In the genomic region with DNA sequence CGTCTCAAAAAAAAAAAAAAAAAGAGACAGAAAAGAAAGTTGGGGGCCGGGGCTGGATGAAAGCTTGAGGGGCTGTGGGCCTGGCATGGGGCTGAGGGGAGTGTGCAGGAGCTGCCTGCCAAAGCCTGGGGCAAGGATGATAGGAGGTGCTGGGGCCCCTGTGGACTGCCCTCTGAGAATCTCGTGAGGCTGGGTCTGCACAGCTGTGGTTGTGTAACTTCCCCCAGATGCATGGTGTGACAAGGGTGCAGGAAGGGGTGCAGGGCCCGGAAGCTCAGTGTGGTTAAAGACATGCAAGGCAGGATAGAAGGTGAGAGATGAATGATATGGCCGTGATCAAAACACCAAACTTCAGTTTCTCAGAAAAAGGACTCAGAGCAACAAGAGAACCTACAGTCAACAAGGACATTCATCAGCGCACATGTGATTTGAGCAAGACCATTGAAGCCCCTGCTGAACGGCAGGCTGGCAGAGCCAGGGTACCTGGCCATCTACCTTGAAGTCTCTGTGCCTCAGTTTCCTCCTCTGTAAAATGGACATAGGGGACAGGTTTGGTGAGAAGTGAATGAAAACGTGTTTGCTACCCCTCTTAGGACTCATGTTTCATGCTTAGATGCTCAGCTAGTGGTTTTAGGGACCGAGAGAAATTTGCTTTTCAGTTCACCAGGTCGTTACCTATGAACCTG, we compare ENCODE assay signal across 1 cellular context.
TF ChIP-seq lines count a peak whose summit lies in the region.

No MANE protein-coding gene starts in this region.

TF ChIP-seq in liver, 16 proteins besides CTCF, POLR2A, EP300 and RAD21:
- TF ChIP-seq FOXA1 (IDR thresholded peaks at IDR 0.05) (no peak), FOXA2 (IDR thresholded peaks at IDR 0.05) (no peak), HNF4G (IDR thresholded peaks at IDR 0.05) (no peak), JUND (IDR thresholded peaks at IDR 0.05) (no peak), EGR1 (IDR thresholded peaks at IDR 0.05; ENCODE audit: low read depth in 2 of 2) (no peak), TAF1 (conservative IDR thresholded peaks at IDR 0.05) (no peak), HNF4A (conservative IDR thresholded peaks at IDR 0.05) (no peak), RXRA (IDR thresholded peaks at IDR 0.05) (no peak), GABPA (IDR thresholded peaks at IDR 0.05 in 1 of 2, conservative IDR thresholded peaks at IDR 0.05 in 1 of 2) (no peak), SP1 (IDR thresholded peaks at IDR 0.05) (no peak), YY1 (IDR thresholded peaks at IDR 0.05) (no peak), NR2F2 (IDR thresholded peaks at IDR 0.05) (no peak)
- TF ChIP-seq, protein P1, sequence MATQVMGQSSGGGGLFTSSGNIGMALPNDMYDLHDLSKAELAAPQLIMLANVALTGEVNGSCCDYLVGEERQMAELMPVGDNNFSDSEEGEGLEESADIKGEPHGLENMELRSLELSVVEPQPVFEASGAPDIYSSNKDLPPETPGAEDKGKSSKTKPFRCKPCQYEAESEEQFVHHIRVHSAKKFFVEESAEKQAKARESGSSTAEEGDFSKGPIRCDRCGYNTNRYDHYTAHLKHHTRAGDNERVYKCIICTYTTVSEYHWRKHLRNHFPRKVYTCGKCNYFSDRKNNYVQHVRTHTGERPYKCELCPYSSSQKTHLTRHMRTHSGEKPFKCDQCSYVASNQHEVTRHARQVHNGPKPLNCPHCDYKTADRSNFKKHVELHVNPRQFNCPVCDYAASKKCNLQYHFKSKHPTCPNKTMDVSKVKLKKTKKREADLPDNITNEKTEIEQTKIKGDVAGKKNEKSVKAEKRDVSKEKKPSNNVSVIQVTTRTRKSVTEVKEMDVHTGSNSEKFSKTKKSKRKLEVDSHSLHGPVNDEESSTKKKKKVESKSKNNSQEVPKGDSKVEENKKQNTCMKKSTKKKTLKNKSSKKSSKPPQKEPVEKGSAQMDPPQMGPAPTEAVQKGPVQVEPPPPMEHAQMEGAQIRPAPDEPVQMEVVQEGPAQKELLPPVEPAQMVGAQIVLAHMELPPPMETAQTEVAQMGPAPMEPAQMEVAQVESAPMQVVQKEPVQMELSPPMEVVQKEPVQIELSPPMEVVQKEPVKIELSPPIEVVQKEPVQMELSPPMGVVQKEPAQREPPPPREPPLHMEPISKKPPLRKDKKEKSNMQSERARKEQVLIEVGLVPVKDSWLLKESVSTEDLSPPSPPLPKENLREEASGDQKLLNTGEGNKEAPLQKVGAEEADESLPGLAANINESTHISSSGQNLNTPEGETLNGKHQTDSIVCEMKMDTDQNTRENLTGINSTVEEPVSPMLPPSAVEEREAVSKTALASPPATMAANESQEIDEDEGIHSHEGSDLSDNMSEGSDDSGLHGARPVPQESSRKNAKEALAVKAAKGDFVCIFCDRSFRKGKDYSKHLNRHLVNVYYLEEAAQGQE (IDR thresholded peaks at IDR 0.05) = no peak
- TF ChIP-seq, protein P2, sequence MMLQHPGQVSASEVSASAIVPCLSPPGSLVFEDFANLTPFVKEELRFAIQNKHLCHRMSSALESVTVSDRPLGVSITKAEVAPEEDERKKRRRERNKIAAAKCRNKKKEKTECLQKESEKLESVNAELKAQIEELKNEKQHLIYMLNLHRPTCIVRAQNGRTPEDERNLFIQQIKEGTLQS (IDR thresholded peaks at IDR 0.05) = no peak
- TF ChIP-seq, protein P3, sequence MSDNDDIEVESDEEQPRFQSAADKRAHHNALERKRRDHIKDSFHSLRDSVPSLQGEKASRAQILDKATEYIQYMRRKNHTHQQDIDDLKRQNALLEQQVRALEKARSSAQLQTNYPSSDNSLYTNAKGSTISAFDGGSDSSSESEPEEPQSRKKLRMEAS (IDR thresholded peaks at IDR 0.05) = no peak
- TF ChIP-seq, protein P4, sequence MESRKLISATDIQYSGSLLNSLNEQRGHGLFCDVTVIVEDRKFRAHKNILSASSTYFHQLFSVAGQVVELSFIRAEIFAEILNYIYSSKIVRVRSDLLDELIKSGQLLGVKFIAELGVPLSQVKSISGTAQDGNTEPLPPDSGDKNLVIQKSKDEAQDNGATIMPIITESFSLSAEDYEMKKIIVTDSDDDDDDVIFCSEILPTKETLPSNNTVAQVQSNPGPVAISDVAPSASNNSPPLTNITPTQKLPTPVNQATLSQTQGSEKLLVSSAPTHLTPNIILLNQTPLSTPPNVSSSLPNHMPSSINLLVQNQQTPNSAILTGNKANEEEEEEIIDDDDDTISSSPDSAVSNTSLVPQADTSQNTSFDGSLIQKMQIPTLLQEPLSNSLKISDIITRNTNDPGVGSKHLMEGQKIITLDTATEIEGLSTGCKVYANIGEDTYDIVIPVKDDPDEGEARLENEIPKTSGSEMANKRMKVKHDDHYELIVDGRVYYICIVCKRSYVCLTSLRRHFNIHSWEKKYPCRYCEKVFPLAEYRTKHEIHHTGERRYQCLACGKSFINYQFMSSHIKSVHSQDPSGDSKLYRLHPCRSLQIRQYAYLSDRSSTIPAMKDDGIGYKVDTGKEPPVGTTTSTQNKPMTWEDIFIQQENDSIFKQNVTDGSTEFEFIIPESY (IDR thresholded peaks at IDR 0.05) = no peak
